Comparison of ENCODE assay signal across 1 cellular context in the genomic region with DNA sequence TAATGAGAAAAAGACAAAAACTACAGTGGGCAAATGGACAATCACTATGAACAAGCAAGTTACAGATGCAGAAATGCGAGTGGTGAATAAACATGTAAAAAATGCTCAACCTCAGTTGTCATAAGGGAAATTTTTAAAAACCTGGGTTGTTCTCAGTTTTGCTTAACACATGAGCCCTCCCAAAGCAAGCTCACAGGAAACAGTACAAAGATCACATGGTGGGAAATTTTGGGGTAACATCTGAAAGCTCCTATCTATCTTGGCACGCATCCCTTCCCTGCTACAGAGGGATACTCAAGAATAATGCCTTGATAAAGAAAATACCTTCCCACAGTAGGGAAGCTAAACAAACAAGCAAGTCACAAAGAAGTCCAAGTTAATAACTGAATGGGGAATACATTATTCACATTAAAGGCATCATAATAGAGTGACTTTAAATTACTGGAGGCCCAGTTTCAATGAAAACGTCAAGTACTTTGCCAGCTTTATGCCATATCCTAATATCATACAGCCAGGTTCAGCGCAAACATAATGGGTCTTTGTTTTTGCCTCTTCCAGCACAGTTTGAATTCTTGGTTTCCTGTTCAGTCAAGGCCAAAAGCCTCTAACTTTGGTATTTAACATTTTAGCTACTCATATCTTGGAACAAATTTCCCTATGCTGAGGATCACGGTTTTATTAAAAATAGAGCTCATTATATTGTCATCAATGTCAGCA.
TF ChIP-seq lines count a peak whose summit lies in the region.

No MANE protein-coding gene starts in this region.

TF ChIP-seq in HepG2, 621 proteins besides CTCF, POLR2A, EP300 and RAD21 (continued from another document):
- TF ChIP-seq, protein P1, sequence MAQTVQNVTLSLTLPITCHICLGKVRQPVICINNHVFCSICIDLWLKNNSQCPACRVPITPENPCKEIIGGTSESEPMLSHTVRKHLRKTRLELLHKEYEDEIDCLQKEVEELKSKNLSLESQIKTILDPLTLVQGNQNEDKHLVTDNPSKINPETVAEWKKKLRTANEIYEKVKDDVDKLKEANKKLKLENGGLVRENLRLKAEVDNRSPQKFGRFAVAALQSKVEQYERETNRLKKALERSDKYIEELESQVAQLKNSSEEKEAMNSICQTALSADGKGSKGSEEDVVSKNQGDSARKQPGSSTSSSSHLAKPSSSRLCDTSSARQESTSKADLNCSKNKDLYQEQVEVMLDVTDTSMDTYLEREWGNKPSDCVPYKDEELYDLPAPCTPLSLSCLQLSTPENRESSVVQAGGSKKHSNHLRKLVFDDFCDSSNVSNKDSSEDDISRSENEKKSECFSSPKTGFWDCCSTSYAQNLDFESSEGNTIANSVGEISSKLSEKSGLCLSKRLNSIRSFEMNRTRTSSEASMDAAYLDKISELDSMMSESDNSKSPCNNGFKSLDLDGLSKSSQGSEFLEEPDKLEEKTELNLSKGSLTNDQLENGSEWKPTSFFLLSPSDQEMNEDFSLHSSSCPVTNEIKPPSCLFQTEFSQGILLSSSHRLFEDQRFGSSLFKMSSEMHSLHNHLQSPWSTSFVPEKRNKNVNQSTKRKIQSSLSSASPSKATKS (CRISPR knock-in tag; IDR thresholded peaks at IDR 0.05), result no peak
- no peak for TF ChIP-seq KLF11 (CRISPR knock-in tag; IDR thresholded peaks at IDR 0.05)
- no peak for TF ChIP-seq HOXD1 (CRISPR knock-in tag; IDR thresholded peaks at IDR 0.05)
- TF ChIP-seq ZNF333 (CRISPR knock-in tag; IDR thresholded peaks at IDR 0.05; ENCODE audit: borderline replicate concordance), result no peak
- TF ChIP-seq ZNF264 (CRISPR knock-in tag; IDR thresholded peaks at IDR 0.05), result no peak
- no peak for TF ChIP-seq ZNF713 (CRISPR knock-in tag; IDR thresholded peaks at IDR 0.05)
- TF ChIP-seq, protein P2, sequence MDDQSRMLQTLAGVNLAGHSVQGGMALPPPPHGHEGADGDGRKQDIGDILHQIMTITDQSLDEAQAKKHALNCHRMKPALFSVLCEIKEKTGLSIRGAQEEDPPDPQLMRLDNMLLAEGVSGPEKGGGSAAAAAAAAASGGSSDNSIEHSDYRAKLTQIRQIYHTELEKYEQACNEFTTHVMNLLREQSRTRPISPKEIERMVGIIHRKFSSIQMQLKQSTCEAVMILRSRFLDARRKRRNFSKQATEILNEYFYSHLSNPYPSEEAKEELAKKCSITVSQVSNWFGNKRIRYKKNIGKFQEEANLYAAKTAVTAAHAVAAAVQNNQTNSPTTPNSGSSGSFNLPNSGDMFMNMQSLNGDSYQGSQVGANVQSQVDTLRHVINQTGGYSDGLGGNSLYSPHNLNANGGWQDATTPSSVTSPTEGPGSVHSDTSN (CRISPR knock-in tag; IDR thresholded peaks at IDR 0.05; ENCODE audit: borderline replicate concordance), result no peak
- TF ChIP-seq FOXK1 (CRISPR knock-in tag; IDR thresholded peaks at IDR 0.05; ENCODE audit: borderline replicate concordance, low read depth), result no peak
- TF ChIP-seq GLI4 (CRISPR knock-in tag; IDR thresholded peaks at IDR 0.05; ENCODE audit: borderline replicate concordance), result no peak
- TF ChIP-seq ZNF556 (CRISPR knock-in tag; IDR thresholded peaks at IDR 0.05; ENCODE audit: borderline replicate concordance), result no peak
- TF ChIP-seq, protein P3, sequence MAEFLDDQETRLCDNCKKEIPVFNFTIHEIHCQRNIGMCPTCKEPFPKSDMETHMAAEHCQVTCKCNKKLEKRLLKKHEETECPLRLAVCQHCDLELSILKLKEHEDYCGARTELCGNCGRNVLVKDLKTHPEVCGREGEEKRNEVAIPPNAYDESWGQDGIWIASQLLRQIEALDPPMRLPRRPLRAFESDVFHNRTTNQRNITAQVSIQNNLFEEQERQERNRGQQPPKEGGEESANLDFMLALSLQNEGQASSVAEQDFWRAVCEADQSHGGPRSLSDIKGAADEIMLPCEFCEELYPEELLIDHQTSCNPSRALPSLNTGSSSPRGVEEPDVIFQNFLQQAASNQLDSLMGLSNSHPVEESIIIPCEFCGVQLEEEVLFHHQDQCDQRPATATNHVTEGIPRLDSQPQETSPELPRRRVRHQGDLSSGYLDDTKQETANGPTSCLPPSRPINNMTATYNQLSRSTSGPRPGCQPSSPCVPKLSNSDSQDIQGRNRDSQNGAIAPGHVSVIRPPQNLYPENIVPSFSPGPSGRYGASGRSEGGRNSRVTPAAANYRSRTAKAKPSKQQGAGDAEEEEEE (CRISPR knock-in tag; IDR thresholded peaks at IDR 0.05; ENCODE audit: borderline replicate concordance), result no peak
- no peak for TF ChIP-seq BRD4 (CRISPR knock-in tag; IDR thresholded peaks at IDR 0.05)
- TF ChIP-seq, protein P4, sequence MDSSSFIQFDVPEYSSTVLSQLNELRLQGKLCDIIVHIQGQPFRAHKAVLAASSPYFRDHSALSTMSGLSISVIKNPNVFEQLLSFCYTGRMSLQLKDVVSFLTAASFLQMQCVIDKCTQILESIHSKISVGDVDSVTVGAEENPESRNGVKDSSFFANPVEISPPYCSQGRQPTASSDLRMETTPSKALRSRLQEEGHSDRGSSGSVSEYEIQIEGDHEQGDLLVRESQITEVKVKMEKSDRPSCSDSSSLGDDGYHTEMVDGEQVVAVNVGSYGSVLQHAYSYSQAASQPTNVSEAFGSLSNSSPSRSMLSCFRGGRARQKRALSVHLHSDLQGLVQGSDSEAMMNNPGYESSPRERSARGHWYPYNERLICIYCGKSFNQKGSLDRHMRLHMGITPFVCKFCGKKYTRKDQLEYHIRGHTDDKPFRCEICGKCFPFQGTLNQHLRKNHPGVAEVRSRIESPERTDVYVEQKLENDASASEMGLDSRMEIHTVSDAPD (CRISPR knock-in tag; IDR thresholded peaks at IDR 0.05), result no peak
- no peak for TF ChIP-seq PLRG1 (conservative IDR thresholded peaks at IDR 0.05)
- TF ChIP-seq ZNF703 (CRISPR knock-in tag; IDR thresholded peaks at IDR 0.05; ENCODE audit: borderline replicate concordance), result no peak
